In genomic region chr6:35452186-35453090, GRCh38 we compare ENCODE assay signal across 8 cellular contexts. TPM values are rescaled to one million over a fixed set of nuclear protein-coding genes. Genes with fewer than 3 reads are reported as not detected.
DNase-seq lines count a peak whose midpoint lies in the region; ATAC-seq and TF ChIP-seq lines count a peak whose summit lies in the region.

TSS of gene FANCE (plus strand) at chr6:35452338. CDS start at chr6:35452546, 208 bp downstream.

- H3K27ac Mint-ChIP-seq in CD4-positive, alpha-beta memory T cell, result peak within 1 kb of the TSS; percentile 54 to 94 (median 89)
- peak within 1 kb of the TSS; percentile 75 for H3K27ac Mint-ChIP-seq in activated CD8-positive, alpha-beta T cell treated with anti-CD3 and anti-CD28 coated beads, Interleukin-2, amount 10 ng/mL, durations not matched to agents 7 days and 5 days

- H3K27me3 ChIP-seq in CD4-positive, alpha-beta memory T cell (ENCODE audit: insufficient read depth, low read length), result no peaks in the 10 kb centered on the region
- no peaks in the 10 kb centered on the region for H3K27me3 ChIP-seq in lung (ENCODE audit: control insufficient read depth, insufficient read depth)

- H3K27me3 Mint-ChIP-seq in CD4-positive, alpha-beta memory T cell, result no peaks in the 10 kb centered on the region
- peaks cover 4% of the 10 kb centered on the region for H3K27me3 Mint-ChIP-seq in activated CD8-positive, alpha-beta T cell treated with anti-CD3 and anti-CD28 coated beads, Interleukin-2, amount 10 ng/mL, durations not matched to agents 7 days and 5 days (ENCODE audit: low read depth)

- no peaks in the 10 kb centered on the region for H3K9me3 ChIP-seq in CD4-positive, alpha-beta memory T cell (ENCODE audit: control insufficient read depth in 1 of 2, low read length in 2 of 2)
- no peaks in the 10 kb centered on the region for H3K9me3 ChIP-seq in lung (ENCODE audit: control insufficient read depth in 2 of 2, insufficient read depth in 1 of 2, low read length in 1 of 2)

- intact Hi-C loops in CD4-positive, alpha-beta memory T cell (cut with micrococcal nuclease), result loop anchor here (1.0 to 5.0 kb wide), 2 partner anchors 16 to 285 kb away; partner anchors contain the start of genes ARMC12 and RPL10A

- peak within 1 kb of the TSS; percentile 84 to 91 (median 87) for H3K4me3 Mint-ChIP-seq in CD4-positive, alpha-beta memory T cell
- H3K4me3 Mint-ChIP-seq in activated CD8-positive, alpha-beta T cell treated with anti-CD3 and anti-CD28 coated beads, Interleukin-2, amount 10 ng/mL, durations not matched to agents 7 days and 5 days, result peak within 1 kb of the TSS; percentile 83

- peak within 1 kb of the TSS; percentile 59 for H3K27ac ChIP-seq in CD4-positive, alpha-beta memory T cell (ENCODE audit: low read depth, low read length)
- H3K27ac ChIP-seq in lung (ENCODE audit: low read depth in 1 of 2, low read length in 1 of 2), result peak within 1 kb of the TSS; percentile 59 to 86

- POLR2A ChIA-PET in CD4-positive, alpha-beta memory T cell (lab: Charles Lee; ENCODE audit: partially characterized antibody), result interaction anchor here (0.7 to 7.5 kb wide), 9 partner anchors 16 to 284 kb away, joined by 3 to 107 read pairs (median 7); partner anchors contain the start of genes ARMC12, DEF6, PPARD and RPL10A
- POLR2A ChIA-PET in activated CD8-positive, alpha-beta T cell treated with anti-CD3 and anti-CD28 coated beads, Interleukin-2, amount 10 ng/mL, durations not matched to agents 7 days and 5 days (lab: Charles Lee), result interaction anchor here (0.9 to 1.8 kb wide), 4 partner anchors 16 to 156 kb away, joined by 3 to 7 read pairs (median 4); partner anchors contain the start of genes DEF6, PPARD and RPL10A

- H3K4me1 ChIP-seq in CD4-positive, alpha-beta memory T cell (ENCODE audit: insufficient read depth, low read length), result peaks cover 40% of the 10 kb centered on the region
- H3K4me1 ChIP-seq in lung (ENCODE audit: control insufficient read depth in 2 of 2, insufficient read depth in 2 of 2, low read length in 2 of 2), result peaks cover 0 to 2% of the 10 kb centered on the region in 2 donors

- ATAC-seq in GM19455 (IDR thresholded peaks at IDR 0.05; ENCODE audit: unreplicated experiment) (peak; percentile 90), lung (ENCODE audit: insufficient read depth, low FRiP score) (peak; percentile 97)
- peak; percentile 84 for ATAC-seq in activated CD8-positive, alpha-beta T cell treated with anti-CD3 and anti-CD28 coated beads, Interleukin-2, amount 10 ng/mL, durations not matched to agents 7 days and 5 days

- H3K36me3 ChIP-seq in CD4-positive, alpha-beta memory T cell (ENCODE audit: insufficient read depth, low read length), result no peaks in the 10 kb centered on the region
- no peaks in the 10 kb centered on the region for H3K36me3 ChIP-seq in lung (ENCODE audit: control insufficient read depth in 2 of 2, insufficient read depth in 2 of 2, low read length in 2 of 2)

- no peak for TF ChIP-seq CTCF in lung (IDR thresholded peaks at IDR 0.05; ENCODE audit: control extremely low read depth, extremely low read depth)

- H3K36me3 Mint-ChIP-seq in CD4-positive, alpha-beta memory T cell, result peaks cover 10 to 14% of the 10 kb centered on the region in 2 donors
- peaks cover 22% of the 10 kb centered on the region for H3K36me3 Mint-ChIP-seq in activated CD8-positive, alpha-beta T cell treated with anti-CD3 and anti-CD28 coated beads, Interleukin-2, amount 10 ng/mL, durations not matched to agents 7 days and 5 days (ENCODE audit: low read depth)

- H3K4me3 ChIP-seq in CD4-positive, alpha-beta memory T cell (ENCODE audit: low read length in 2 of 2), result peak within 1 kb of the TSS; percentile 0 to 66
- peak within 1 kb of the TSS; percentile 78 for H3K4me3 ChIP-seq in lung

- DNase-seq in CD4-positive, alpha-beta memory T cell, result peak; percentile 77 to 90 (median 81)
- peak; percentile 92 for DNase-seq in HK-2 (ENCODE audit: unreplicated experiment)
- peak; percentile 81 for DNase-seq in NCI-H82 treated with DMSO at 0.1 percent for 48 hours (lab: John Stamatoyannopoulos, UW; ENCODE audit: unreplicated experiment)
- peak; percentile 93 for DNase-seq in activated CD8-positive, alpha-beta T cell treated with anti-CD3 and anti-CD28 coated beads, Interleukin-2, amount 10 ng/mL, durations not matched to agents 7 days and 5 days
- DNase-seq in ecto neural progenitor cell (ENCODE audit: low spot score), result peak; percentile 99
- peak; percentile 95 for DNase-seq in lung (ENCODE audit: low spot score)
- peak; percentile 72 to 88 (median 73) for DNase-seq in stimulated activated CD4-positive, alpha-beta T cell treated with anti-CD3 and anti-CD28 coated beads, TNF-alpha, amount 100 ng/mL, for 1 hour (ENCODE audit: low read depth in 3 of 3, low spot score in 1 of 3)

- CTCF ChIA-PET in CD4-positive, alpha-beta memory T cell (lab: Charles Lee; ENCODE audit: partially characterized antibody), result interaction anchor here (0.9 to 11.9 kb wide), 11 partner anchors 11 to 275 kb away, joined by 3 to 243 read pairs (median 7); partner anchors contain the start of genes DEF6, PPARD and RPL10A
- CTCF ChIA-PET in activated CD8-positive, alpha-beta T cell treated with anti-CD3 and anti-CD28 coated beads, Interleukin-2, amount 10 ng/mL, durations not matched to agents 7 days and 5 days (lab: Charles Lee), result interaction anchor here (0.8 to 11.1 kb wide), 15 partner anchors 14 to 283 kb away, joined by 3 to 192 read pairs (median 5); partner anchors contain the start of genes DEF6, PPARD and RPL10A

- no peaks in the 10 kb centered on the region for H3K9me3 Mint-ChIP-seq in CD4-positive, alpha-beta memory T cell
- H3K9me3 Mint-ChIP-seq in activated CD8-positive, alpha-beta T cell treated with anti-CD3 and anti-CD28 coated beads, Interleukin-2, amount 10 ng/mL, durations not matched to agents 7 days and 5 days (ENCODE audit: insufficient read depth), result no peaks in the 10 kb centered on the region

- 1% methylated on average over 67 to 87 of the region's 87 CpGs for WGBS in lung, 2 donors

- peaks cover 29 to 53% (median 39%) of the 10 kb centered on the region in 4 donors for H3K4me1 Mint-ChIP-seq in CD4-positive, alpha-beta memory T cell
- peaks cover 50% of the 10 kb centered on the region for H3K4me1 Mint-ChIP-seq in activated CD8-positive, alpha-beta T cell treated with anti-CD3 and anti-CD28 coated beads, Interleukin-2, amount 10 ng/mL, durations not matched to agents 7 days and 5 days (ENCODE audit: low read depth)

RNA-seq across cellular contexts. Expression of gene FANCE, which starts in this region (rescaled TPM):
- total RNA-seq in CD4-positive, alpha-beta memory T cell, result 1 to 10 TPM; 8.9 to 9.0 TPM
- 1 to 10 TPM; 5.4 to 7.0 TPM for polyA plus RNA-seq in CD4-positive, alpha-beta memory T cell
- 10 to 100 TPM; 20.4 to 21.9 TPM for total RNA-seq in activated CD8-positive, alpha-beta T cell treated with anti-CD3 and anti-CD28 coated beads, Interleukin-2, amount 10 ng/mL, durations not matched to agents 7 days and 5 days
- 1 to 10 TPM; 6.4 to 7.3 TPM for total RNA-seq in lung
- polyA plus RNA-seq in lung, result 1 to 10 TPM; 3.1 to 6.1 TPM

Comparison
In these comparisons a context has a peak if more than half of its experiments do, and no peak if none do; other contexts are left out.
1. Peak in every context shown above with its lines: DNase-seq, ATAC-seq, H3K4me3 ChIP-seq and H3K27ac ChIP-seq.